In genomic region chr3:182818296-182818978, GRCh38 we compare ENCODE assay signal across 15 cellular contexts.
"Had no signal": no experiment of that assay in that cellular context is flagged by ENCODE, and none has a peak within 500 bp of the region (broad histone marks: within the 10 kb centered on the region; RNA-seq: fewer than 3 reads in every experiment).

No MANE protein-coding gene starts in this region.

- H3K27me3 ChIP-seq: breast epithelium, esophagus muscularis mucosa, foreskin keratinocyte, left lung, ovary, tibial nerve had no signal

- H3K4me3 Mint-ChIP-seq: activated CD8-positive, alpha-beta memory T cell treated with anti-CD3 and anti-CD28 coated beads, Interleukin-2, amount 10 ng/mL, durations not matched to agents 7 days and 5 days; activated naive CD8-positive, alpha-beta T cell; activated T-cell treated with anti-CD3 and anti-CD28 coated beads, Interleukin-2, amount 50 U/mL, for 24 hours; memory B cell; natural killer cell treated with Interleukin-12 subunit alpha and Interleukin-12 subunit beta and Interleukin-15 and Interleukin-18, amount 100 ng/mL, for 72 hours; stimulated activated effector memory CD8-positive, alpha-beta T cell treated with anti-CD3 and anti-CD28 coated beads, Interleukin-12 subunit alpha, Interleukin-12 subunit beta, amount 100 ng/mL, for 72 hours had no signal

- H3K4me3 ChIP-seq: breast epithelium, esophagus muscularis mucosa, left lung, ovary had no signal

- ATAC-seq: activated CD8-positive, alpha-beta memory T cell treated with anti-CD3 and anti-CD28 coated beads, Interleukin-2, amount 10 ng/mL, durations not matched to agents 7 days and 5 days; foreskin keratinocyte; left lung; natural killer cell treated with Interleukin-12 subunit alpha and Interleukin-12 subunit beta and Interleukin-15 and Interleukin-18, amount 100 ng/mL, for 72 hours; stimulated activated effector memory CD8-positive, alpha-beta T cell treated with anti-CD3 and anti-CD28 coated beads, Interleukin-12 subunit alpha, Interleukin-12 subunit beta, amount 100 ng/mL, for 72 hours had no signal

- H3K4me1 ChIP-seq: breast epithelium, foreskin keratinocyte had no signal

- H3K9me3 Mint-ChIP-seq: activated T-cell treated with anti-CD3 and anti-CD28 coated beads, Interleukin-2, amount 50 U/mL, for 24 hours; memory B cell; natural killer cell treated with Interleukin-12 subunit alpha and Interleukin-12 subunit beta and Interleukin-15 and Interleukin-18, amount 100 ng/mL, for 72 hours; stimulated activated effector memory CD8-positive, alpha-beta T cell treated with anti-CD3 and anti-CD28 coated beads, Interleukin-12 subunit alpha, Interleukin-12 subunit beta, amount 100 ng/mL, for 72 hours had no signal

- H3K36me3 Mint-ChIP-seq: natural killer cell treated with Interleukin-12 subunit alpha and Interleukin-12 subunit beta and Interleukin-15 and Interleukin-18, amount 100 ng/mL, for 72 hours had no signal

- H3K9me3 ChIP-seq: breast epithelium, esophagus muscularis mucosa, ovary, tibial nerve had no signal

- H3K27ac Mint-ChIP-seq: activated CD8-positive, alpha-beta memory T cell treated with anti-CD3 and anti-CD28 coated beads, Interleukin-2, amount 10 ng/mL, durations not matched to agents 7 days and 5 days; activated naive CD8-positive, alpha-beta T cell; activated T-cell treated with anti-CD3 and anti-CD28 coated beads, Interleukin-2, amount 50 U/mL, for 24 hours; memory B cell; natural killer cell treated with Interleukin-12 subunit alpha and Interleukin-12 subunit beta and Interleukin-15 and Interleukin-18, amount 100 ng/mL, for 72 hours; stimulated activated effector memory CD8-positive, alpha-beta T cell treated with anti-CD3 and anti-CD28 coated beads, Interleukin-12 subunit alpha, Interleukin-12 subunit beta, amount 100 ng/mL, for 72 hours had no signal

- DNase-seq: activated CD8-positive, alpha-beta memory T cell treated with anti-CD3 and anti-CD28 coated beads, Interleukin-2, amount 10 ng/mL, durations not matched to agents 7 days and 5 days; activated gamma-delta T cell; activated T-cell treated with anti-CD3 and anti-CD28 coated beads, Interleukin-2, amount 50 U/mL, for 24 hours; anterior cingulate cortex; foreskin keratinocyte; ovary; T-helper 2 cell had no signal

- H3K36me3 ChIP-seq: breast epithelium, ovary had no signal

- H3K27ac ChIP-seq: breast epithelium, esophagus muscularis mucosa, foreskin keratinocyte, left lung, ovary had no signal

- H3K27me3 Mint-ChIP-seq: activated CD8-positive, alpha-beta memory T cell treated with anti-CD3 and anti-CD28 coated beads, Interleukin-2, amount 10 ng/mL, durations not matched to agents 7 days and 5 days; activated naive CD8-positive, alpha-beta T cell; activated T-cell treated with anti-CD3 and anti-CD28 coated beads, Interleukin-2, amount 50 U/mL, for 24 hours; memory B cell; natural killer cell treated with Interleukin-12 subunit alpha and Interleukin-12 subunit beta and Interleukin-15 and Interleukin-18, amount 100 ng/mL, for 72 hours had no signal
